ENCODE assay signal across 1 cellular context in the genomic region with DNA sequence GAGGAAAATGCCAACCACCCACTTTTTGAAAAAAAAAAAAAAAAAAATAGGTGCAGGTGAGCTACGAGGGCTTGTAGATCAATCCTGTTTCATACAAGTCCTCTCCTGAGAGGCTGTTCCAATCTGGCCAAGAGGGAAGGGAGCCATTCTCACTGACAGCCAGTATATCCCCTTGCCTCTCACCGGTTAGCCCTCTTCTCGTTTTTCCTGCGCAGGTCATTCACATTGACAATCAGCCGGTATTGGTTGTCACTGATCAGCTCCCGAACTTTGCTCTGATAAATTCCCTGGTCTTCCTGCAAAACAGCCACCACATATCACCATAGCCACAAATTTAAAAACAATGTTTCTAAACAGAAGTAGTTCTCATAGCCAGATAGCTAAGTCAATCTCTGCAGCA.
TF ChIP-seq lines count a peak whose summit lies in the region.

No MANE protein-coding gene starts in this region.

TF ChIP-seq in endothelial cell of umbilical vein, 7 proteins besides CTCF, POLR2A, EP300 and RAD21:
- TF ChIP-seq, protein P1, sequence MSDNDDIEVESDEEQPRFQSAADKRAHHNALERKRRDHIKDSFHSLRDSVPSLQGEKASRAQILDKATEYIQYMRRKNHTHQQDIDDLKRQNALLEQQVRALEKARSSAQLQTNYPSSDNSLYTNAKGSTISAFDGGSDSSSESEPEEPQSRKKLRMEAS (IDR thresholded peaks at IDR 0.05; ENCODE audit: insufficient read depth, insufficient read length): no peak
